8 cellular contexts compared by ENCODE assay signal in the genomic region with DNA sequence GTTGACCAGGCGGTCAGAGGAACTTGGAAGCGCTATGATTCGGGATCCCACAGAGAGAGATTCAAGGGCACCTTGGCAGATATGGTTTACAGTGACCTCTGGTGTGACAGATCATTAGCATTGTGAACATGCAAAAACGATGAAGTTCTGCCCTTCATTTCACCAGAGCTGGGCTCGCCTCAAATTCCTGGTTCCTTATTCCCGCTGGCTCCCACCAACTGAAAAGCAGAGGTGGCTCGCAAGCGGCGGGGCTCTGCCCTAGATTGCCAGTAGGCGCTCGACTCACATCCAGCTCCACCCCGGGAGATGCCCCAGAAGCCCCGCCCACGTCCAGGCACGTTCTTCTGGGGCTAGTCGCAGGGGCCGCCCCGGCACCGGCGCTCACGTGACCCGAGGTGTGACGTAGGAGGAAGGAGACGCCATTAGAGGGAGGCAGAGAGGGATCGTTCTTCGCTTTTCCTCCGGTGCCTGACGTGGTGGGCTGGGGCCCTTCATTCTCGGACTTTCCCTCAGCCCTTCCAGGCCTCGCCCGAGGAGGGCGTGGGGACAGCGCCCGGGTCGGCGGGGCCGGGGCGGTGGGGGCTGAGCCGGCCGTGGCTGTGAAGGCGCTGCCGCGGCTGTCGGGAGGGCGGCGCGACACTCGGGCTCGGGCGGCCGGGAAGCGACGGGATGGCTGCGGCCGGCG. TPM values are rescaled to one million over a fixed set of nuclear protein-coding genes. Genes with fewer than 3 reads are reported as not detected.
DNase-seq lines count a peak whose midpoint lies in the region; ATAC-seq, FAIRE-seq and TF ChIP-seq lines count a peak whose summit lies in the region.

A gene with protein sequence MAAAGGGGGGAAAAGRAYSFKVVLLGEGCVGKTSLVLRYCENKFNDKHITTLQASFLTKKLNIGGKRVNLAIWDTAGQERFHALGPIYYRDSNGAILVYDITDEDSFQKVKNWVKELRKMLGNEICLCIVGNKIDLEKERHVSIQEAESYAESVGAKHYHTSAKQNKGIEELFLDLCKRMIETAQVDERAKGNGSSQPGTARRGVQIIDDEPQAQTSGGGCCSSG (plus strand): TSS at position 403 of the 685 bp plus-strand sequence. CDS start 267 bp downstream, at position 670.

- H3K27ac ChIP-seq in WERI-Rb-1 (peak within 1 kb of the TSS; percentile 85), mammary epithelial cell (ENCODE audit: insufficient read depth, low read depth, low read length) (peak within 1 kb of the TSS; percentile 88), iPS-20b (ENCODE audit: low read length) (no peak within 1 kb of the TSS), small intestine (ENCODE audit: low read depth in 1 of 2, low read length in 1 of 2) (peak within 1 kb of the TSS; percentile 92 to 93)

- WGBS in mammary epithelial cell (ENCODE audit: low coverage, missing lambda C conversion rate): 1% methylated on average over 11 of the region's 56 CpGs
- WGBS in small intestine, 3 donors: 1 to 2% (median 1%) methylated on average over 40 to 56 of the region's 56 CpGs

- H3K4me1 ChIP-seq in mammary epithelial cell (ENCODE audit: insufficient read depth, low read length) (peaks cover 5% of the 10 kb centered on the region), iPS-20b (ENCODE audit: insufficient read depth, low read length) (peaks cover 5% of the 10 kb centered on the region; the same call in 1 of the 2 replicates), small intestine (ENCODE audit: control insufficient read depth in 2 of 2, insufficient read depth in 1 of 2, low read depth in 1 of 2, low read length in 1 of 2) (peaks cover 0 to 11% of the 10 kb centered on the region in 2 donors)

- H3K9me3 ChIP-seq in WERI-Rb-1 (ENCODE audit: severe bottlenecking) (peaks cover 7% of the 10 kb centered on the region), mammary epithelial cell (replicated peaks; ENCODE audit: insufficient read depth, low read length) (peaks cover 16% of the 10 kb centered on the region), iPS-20b (ENCODE audit: insufficient read depth, low read depth, low read length) (no peaks in the 10 kb centered on the region), small intestine (ENCODE audit: control insufficient read depth, low read depth) (no peaks in the 10 kb centered on the region)

- H3K36me3 ChIP-seq in WERI-Rb-1 (peaks cover 28% of the 10 kb centered on the region), mammary epithelial cell (ENCODE audit: insufficient read depth, low read length) (peaks cover 2% of the 10 kb centered on the region), iPS-20b (ENCODE audit: insufficient read depth, low read depth, low read length) (peaks cover 9% of the 10 kb centered on the region), small intestine (ENCODE audit: control insufficient read depth in 2 of 2, insufficient read depth in 2 of 2, low read length in 2 of 2) (no peaks in the 10 kb centered on the region)

- peak within 1 kb of the TSS; percentile 93 for H3K4me2 ChIP-seq in mammary epithelial cell (ENCODE audit: insufficient read depth, low read depth, low read length)

- DNase-seq in AG08395 (ENCODE audit: low spot score): peak; percentile 99
- peak; percentile 99 for DNase-seq in NCI-H2227 (lab: John Stamatoyannopoulos, UW; ENCODE audit: unreplicated experiment)
- DNase-seq in WERI-Rb-1: peak; percentile 98
- peak; percentile 97 for DNase-seq in mammary epithelial cell
- DNase-seq in small intestine: peak; percentile 99

- H3K79me2 ChIP-seq in mammary epithelial cell (ENCODE audit: insufficient read depth, low read length): peaks cover 49% of the 10 kb centered on the region

- TF ChIP-seq CTCF in WERI-Rb-1 (IDR thresholded peaks at IDR 0.05; ENCODE audit: low read depth, low read length) (peak; percentile 16; the same call in 1 of the 2 replicates), mammary epithelial cell (conservative IDR thresholded peaks at IDR 0.05 in 1 of 2, IDR thresholded peaks at IDR 0.05 in 1 of 2; ENCODE audit: extremely low read depth in 1 of 2, insufficient read depth in 1 of 2, low read depth in 1 of 2, low read length in 2 of 2) (peak in 1 of 2 donors; percentile 30)

- in situ Hi-C loops in mammary epithelial cell (cut with MboI; ENCODE audit: low sequenced_read_pairs in 2 of 2): loop anchor here in 1 of 2 donors (5.0 kb wide), 1 partner anchor 92 kb away; a partner anchor contains a TSS

- dilution Hi-C loops in mammary epithelial cell (cut with HindIII; ENCODE audit: low sequenced_read_pairs): loop anchor here (5.0 kb wide), 1 partner anchor 37 kb away; no protein-coding TSS in a partner anchor

- no peaks in the 10 kb centered on the region for H4K20me1 ChIP-seq in mammary epithelial cell (ENCODE audit: insufficient read depth, low read length)

- FAIRE-seq in small intestine (lab: Jason Lieb, UNC): no peak

- CTCF ChIA-PET in mammary epithelial cell (lab: Charles Lee; ENCODE audit: low non-redundant PET): interaction anchor here (0.6 to 0.7 kb wide), 2 partner anchors 30 to 340 kb away, joined by 3 to 4 read pairs; no protein-coding TSS in a partner anchor

- peak; percentile 91 for ATAC-seq in GM18873 (IDR thresholded peaks at IDR 0.05; ENCODE audit: low FRiP score, unreplicated experiment)
- peak; percentile 97 for ATAC-seq in HG03139 (IDR thresholded peaks at IDR 0.05; ENCODE audit: unreplicated experiment)

- intact Hi-C loops in mammary epithelial cell (cut with micrococcal nuclease): loop anchor here (1.0 to 2.0 kb wide), 2 partner anchors 68 to 91 kb away; a partner anchor contains a TSS

- no TSS peak for BruUV-seq in mammary epithelial cell (replicated peaks; lab: Mats Ljungman, UMichigan)

- peak within 1 kb of the TSS; percentile 84 for H3K9ac ChIP-seq in mammary epithelial cell (ENCODE audit: insufficient read depth, low read length)
- H3K9ac ChIP-seq in iPS-20b (ENCODE audit: low read depth, low read length): peak within 1 kb of the TSS; percentile 91

- no peaks in the 10 kb centered on the region for H3K27me3 ChIP-seq in WERI-Rb-1 (ENCODE audit: insufficient read depth, low read depth, severe bottlenecking)
- no peaks in the 10 kb centered on the region for H3K27me3 ChIP-seq in mammary epithelial cell (ENCODE audit: insufficient read depth, low read length)
- H3K27me3 ChIP-seq in iPS-20b (ENCODE audit: insufficient read depth, low read length): no peaks in the 10 kb centered on the region
- H3K27me3 ChIP-seq in small intestine (ENCODE audit: control insufficient read depth in 2 of 2, insufficient read depth in 2 of 2, low read length in 2 of 2): no peaks in the 10 kb centered on the region

- H3K4me3 ChIP-seq in WERI-Rb-1 (ENCODE audit: low read depth, low read length): peak within 1 kb of the TSS; percentile 64
- peak within 1 kb of the TSS; percentile 66 to 86 (median 72) for H3K4me3 ChIP-seq in mammary epithelial cell (replicated peaks in 1 of 3; ENCODE audit: insufficient read depth in 1 of 3, low read depth in 2 of 3, low read length in 3 of 3)
- peak within 1 kb of the TSS; percentile 92 for H3K4me3 ChIP-seq in iPS-20b (ENCODE audit: low read length)
- H3K4me3 ChIP-seq in small intestine (ENCODE audit: low read depth in 1 of 2, low read length in 2 of 2): peak within 1 kb of the TSS; percentile 89 to 96

- peak within 1 kb of the TSS; percentile 97 for H2AFZ ChIP-seq in mammary epithelial cell (ENCODE audit: low read depth, low read length)

RNA-seq across cellular contexts. Expression of the gene that starts here (rescaled TPM):
- 10 to 100 TPM; 13.2 to 76.6 TPM for total RNA-seq in mammary epithelial cell
- polyA plus RNA-seq in mammary epithelial cell (8.2 TPM), small intestine (10 to 100 TPM; 15.4 to 23.9 (median 17.0) TPM)
- polyA minus RNA-seq in mammary epithelial cell: 3.9 TPM
